ENCODE assay signal across 1 cellular context in the genomic region with DNA sequence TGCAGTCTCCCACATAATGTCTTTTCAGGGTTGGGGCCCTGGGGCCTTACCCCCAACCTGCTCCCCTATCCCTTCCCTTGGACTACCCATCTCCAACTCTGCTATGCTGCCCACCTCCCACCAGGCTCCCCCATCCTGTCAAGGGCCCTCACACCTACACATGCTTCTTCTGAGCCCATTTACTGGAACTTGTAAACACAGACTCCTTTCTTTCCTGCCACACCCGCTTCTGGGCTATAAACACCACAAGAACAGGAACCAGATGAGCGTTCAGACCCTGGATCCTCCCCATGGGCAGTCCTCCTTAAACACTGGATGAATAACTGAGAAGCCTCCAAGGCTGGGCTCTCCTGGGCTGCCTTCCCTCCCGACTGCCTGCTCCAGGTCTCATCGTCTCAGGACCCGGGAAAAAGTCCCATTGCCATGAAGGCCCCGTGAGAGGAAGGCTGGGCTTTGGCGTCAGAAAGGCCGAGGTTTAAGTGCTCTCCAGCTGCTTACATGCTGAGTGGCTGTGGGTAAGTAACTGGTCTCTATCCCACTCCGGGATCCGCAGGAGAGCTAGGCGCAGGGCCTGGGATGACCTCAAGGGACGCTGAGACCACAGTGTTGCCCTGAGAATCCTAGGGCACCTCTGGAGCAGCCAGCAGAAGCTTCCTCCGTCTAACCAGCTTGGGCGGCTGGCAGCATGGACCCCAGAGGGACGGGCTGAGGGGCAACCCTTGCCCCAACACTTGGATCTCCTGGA.
TF ChIP-seq lines count a peak whose summit lies in the region.

No MANE protein-coding gene starts in this region.

TF ChIP-seq in GM23338, 12 proteins besides CTCF, POLR2A, EP300 and RAD21 (continued from another document):
- TF ChIP-seq, protein P1, sequence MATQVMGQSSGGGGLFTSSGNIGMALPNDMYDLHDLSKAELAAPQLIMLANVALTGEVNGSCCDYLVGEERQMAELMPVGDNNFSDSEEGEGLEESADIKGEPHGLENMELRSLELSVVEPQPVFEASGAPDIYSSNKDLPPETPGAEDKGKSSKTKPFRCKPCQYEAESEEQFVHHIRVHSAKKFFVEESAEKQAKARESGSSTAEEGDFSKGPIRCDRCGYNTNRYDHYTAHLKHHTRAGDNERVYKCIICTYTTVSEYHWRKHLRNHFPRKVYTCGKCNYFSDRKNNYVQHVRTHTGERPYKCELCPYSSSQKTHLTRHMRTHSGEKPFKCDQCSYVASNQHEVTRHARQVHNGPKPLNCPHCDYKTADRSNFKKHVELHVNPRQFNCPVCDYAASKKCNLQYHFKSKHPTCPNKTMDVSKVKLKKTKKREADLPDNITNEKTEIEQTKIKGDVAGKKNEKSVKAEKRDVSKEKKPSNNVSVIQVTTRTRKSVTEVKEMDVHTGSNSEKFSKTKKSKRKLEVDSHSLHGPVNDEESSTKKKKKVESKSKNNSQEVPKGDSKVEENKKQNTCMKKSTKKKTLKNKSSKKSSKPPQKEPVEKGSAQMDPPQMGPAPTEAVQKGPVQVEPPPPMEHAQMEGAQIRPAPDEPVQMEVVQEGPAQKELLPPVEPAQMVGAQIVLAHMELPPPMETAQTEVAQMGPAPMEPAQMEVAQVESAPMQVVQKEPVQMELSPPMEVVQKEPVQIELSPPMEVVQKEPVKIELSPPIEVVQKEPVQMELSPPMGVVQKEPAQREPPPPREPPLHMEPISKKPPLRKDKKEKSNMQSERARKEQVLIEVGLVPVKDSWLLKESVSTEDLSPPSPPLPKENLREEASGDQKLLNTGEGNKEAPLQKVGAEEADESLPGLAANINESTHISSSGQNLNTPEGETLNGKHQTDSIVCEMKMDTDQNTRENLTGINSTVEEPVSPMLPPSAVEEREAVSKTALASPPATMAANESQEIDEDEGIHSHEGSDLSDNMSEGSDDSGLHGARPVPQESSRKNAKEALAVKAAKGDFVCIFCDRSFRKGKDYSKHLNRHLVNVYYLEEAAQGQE (IDR thresholded peaks at IDR 0.05; ENCODE audit: unreplicated experiment) = no peak
- TF ChIP-seq JUNB (IDR thresholded peaks at IDR 0.05; ENCODE audit: unreplicated experiment) (no peak), POLR2AphosphoS5 (IDR thresholded peaks at IDR 0.05; ENCODE audit: low read depth) (no peak), ZNF114 (CRISPR knock-in tag; IDR thresholded peaks at IDR 0.05) (no peak), STAT1 (IDR thresholded peaks at IDR 0.05; ENCODE audit: unreplicated experiment) (no peak)
